Comparison of ENCODE assay signal across 1 cellular context in the genomic region with DNA sequence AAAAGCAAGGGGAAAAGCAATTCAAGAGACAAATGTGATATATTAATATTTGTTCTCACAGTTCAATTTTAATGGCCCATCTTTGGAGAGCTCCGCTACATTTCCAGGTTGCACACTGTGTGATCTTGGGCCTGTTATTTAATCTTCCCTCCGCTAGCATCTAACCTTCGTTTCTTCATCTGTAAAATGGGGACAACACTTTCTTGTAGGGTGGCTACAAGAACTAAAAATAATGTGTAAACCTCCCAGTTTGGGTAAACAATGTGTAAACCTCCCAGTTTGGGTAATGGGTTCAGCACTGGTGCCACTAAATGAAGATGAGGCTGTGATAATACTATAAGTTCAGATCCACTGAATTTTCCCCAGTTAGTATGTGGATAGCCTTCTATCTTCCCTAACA.
A peak's percentile ranks its signal among the peaks of the same experiment; 100 is the strongest.
TF ChIP-seq lines count a peak whose summit lies in the region.

No MANE protein-coding gene starts in this region.

TF ChIP-seq in K562, 482 proteins besides CTCF, POLR2A, EP300 and RAD21 (continued from another document):
- TF ChIP-seq RREB1 (CRISPR knock-in tag; IDR thresholded peaks at IDR 0.05) (no peak), RBM25 (IDR thresholded peaks at IDR 0.05; ENCODE audit: low read depth, low read length, severe bottlenecking) (peak; percentile 59)
